1 cellular context compared by ENCODE assay signal in genomic region chr20:23133560-23133998, GRCh38.
TF ChIP-seq lines count a peak whose summit lies in the region.

No MANE protein-coding gene starts in this region.

TF ChIP-seq in K562, 482 proteins besides CTCF, POLR2A, EP300 and RAD21 (continued from another document and continues in another):
- TF ChIP-seq ZFP91 (CRISPR knock-in tag; IDR thresholded peaks at IDR 0.05) (no peak), PREB (CRISPR knock-in tag; IDR thresholded peaks at IDR 0.05) (no peak), DNMT1 (IDR thresholded peaks at IDR 0.05) (no peak), CBFA2T2 (conservative IDR thresholded peaks at IDR 0.05) (peak; percentile 77), MYC (IDR thresholded peaks at IDR 0.05; ENCODE audit: low read depth, low read length) (no peak), MYC (CRISPR knock-in tag; IDR thresholded peaks at IDR 0.05; ENCODE audit: borderline replicate concordance, low read depth) (no peak), HMBOX1 (IDR thresholded peaks at IDR 0.05) (peak; percentile 94), TRIM28 (IDR thresholded peaks at IDR 0.05) (no peak), PTRF (tag; IDR thresholded peaks at IDR 0.05) (no peak), NCOA1 (IDR thresholded peaks at IDR 0.05; ENCODE audit: low read depth) (no peak), PBX2 (CRISPR knock-in tag; IDR thresholded peaks at IDR 0.05; ENCODE audit: low read depth) (no peak), PBX2 (tag; conservative IDR thresholded peaks at IDR 0.05; ENCODE audit: low read depth) (0 out of 2 replicates have a peak, but pooled peaks have one; percentile 26), ZNF133 (CRISPR knock-in tag; IDR thresholded peaks at IDR 0.05) (no peak), TAL1 (IDR thresholded peaks at IDR 0.05) (peak; percentile 70), ELF1 (tag; IDR thresholded peaks at IDR 0.05) (0 out of 2 replicates have a peak, but pooled peaks have one; percentile 3), ZBTB40 (IDR thresholded peaks at IDR 0.05) (no peak), ZBTB40 (CRISPR knock-in tag; IDR thresholded peaks at IDR 0.05) (no peak), E4F1 (CRISPR knock-in tag; IDR thresholded peaks at IDR 0.05; ENCODE audit: borderline replicate concordance) (no peak), HCFC1 (IDR thresholded peaks at IDR 0.05; ENCODE audit: low read depth, low read length) (no peak), GATAD2A (IDR thresholded peaks at IDR 0.05) (peak; percentile 42), EZH2 (IDR thresholded peaks at IDR 0.05; ENCODE audit: borderline replicate concordance, low read depth, low read length) (no peak), NCOA4 (IDR thresholded peaks at IDR 0.05; ENCODE audit: partially characterized antibody) (no peak), NR1H2 (CRISPR knock-in tag; IDR thresholded peaks at IDR 0.05) (no peak), DDX20 (tag; IDR thresholded peaks at IDR 0.05; ENCODE audit: low read depth) (no peak; the same call in 1 of the 2 replicates), MAFF (IDR thresholded peaks at IDR 0.05; ENCODE audit: low read length) (no peak), PHF21A (IDR thresholded peaks at IDR 0.05; ENCODE audit: borderline replicate concordance, low read depth) (no peak), ADNP (tag; IDR thresholded peaks at IDR 0.05) (no peak), ZNF121 (CRISPR knock-in tag; conservative IDR thresholded peaks at IDR 0.05) (no peak), PRPF4 (IDR thresholded peaks at IDR 0.05; ENCODE audit: insufficient read depth, low read depth, low read length, poor library complexity, severe bottlenecking) (no peak), CBFA2T3 (IDR thresholded peaks at IDR 0.05) (peak; percentile 82), ZNF511 (CRISPR knock-in tag; IDR thresholded peaks at IDR 0.05) (no peak), ZNF165 (CRISPR knock-in tag; IDR thresholded peaks at IDR 0.05; ENCODE audit: borderline replicate concordance) (no peak), ESRRB (CRISPR knock-in tag; IDR thresholded peaks at IDR 0.05; ENCODE audit: borderline replicate concordance) (no peak), DPF2 (IDR thresholded peaks at IDR 0.05) (0 out of 2 replicates have a peak, but pooled peaks have one; percentile 3), C11orf30 (IDR thresholded peaks at IDR 0.05; ENCODE audit: low read depth) (no peak), PPARD (CRISPR knock-in tag; IDR thresholded peaks at IDR 0.05) (no peak)
- TF ChIP-seq, protein P1, sequence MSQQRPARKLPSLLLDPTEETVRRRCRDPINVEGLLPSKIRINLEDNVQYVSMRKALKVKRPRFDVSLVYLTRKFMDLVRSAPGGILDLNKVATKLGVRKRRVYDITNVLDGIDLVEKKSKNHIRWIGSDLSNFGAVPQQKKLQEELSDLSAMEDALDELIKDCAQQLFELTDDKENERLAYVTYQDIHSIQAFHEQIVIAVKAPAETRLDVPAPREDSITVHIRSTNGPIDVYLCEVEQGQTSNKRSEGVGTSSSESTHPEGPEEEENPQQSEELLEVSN (IDR thresholded peaks at IDR 0.05; ENCODE audit: borderline replicate concordance in 1 of 2, extremely low read depth in 1 of 2, insufficient read depth in 1 of 2, insufficient read length in 1 of 2, low read depth in 1 of 2, low read length in 1 of 2, poor library complexity in 1 of 2, severe bottlenecking in 1 of 2) = peak in 1 of 2 experiments; percentile 24
- TF ChIP-seq, protein P2, sequence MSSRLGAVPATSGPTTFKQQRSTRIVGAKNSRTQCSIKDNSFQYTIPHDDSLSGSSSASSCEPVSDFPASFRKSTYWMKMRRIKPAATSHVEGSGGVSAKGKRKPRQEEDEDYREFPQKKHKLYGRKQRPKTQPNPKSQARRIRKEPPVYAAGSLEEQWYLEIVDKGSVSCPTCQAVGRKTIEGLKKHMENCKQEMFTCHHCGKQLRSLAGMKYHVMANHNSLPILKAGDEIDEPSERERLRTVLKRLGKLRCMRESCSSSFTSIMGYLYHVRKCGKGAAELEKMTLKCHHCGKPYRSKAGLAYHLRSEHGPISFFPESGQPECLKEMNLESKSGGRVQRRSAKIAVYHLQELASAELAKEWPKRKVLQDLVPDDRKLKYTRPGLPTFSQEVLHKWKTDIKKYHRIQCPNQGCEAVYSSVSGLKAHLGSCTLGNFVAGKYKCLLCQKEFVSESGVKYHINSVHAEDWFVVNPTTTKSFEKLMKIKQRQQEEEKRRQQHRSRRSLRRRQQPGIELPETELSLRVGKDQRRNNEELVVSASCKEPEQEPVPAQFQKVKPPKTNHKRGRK (tag; IDR thresholded peaks at IDR 0.05) = no peak
- TF ChIP-seq, protein P3, sequence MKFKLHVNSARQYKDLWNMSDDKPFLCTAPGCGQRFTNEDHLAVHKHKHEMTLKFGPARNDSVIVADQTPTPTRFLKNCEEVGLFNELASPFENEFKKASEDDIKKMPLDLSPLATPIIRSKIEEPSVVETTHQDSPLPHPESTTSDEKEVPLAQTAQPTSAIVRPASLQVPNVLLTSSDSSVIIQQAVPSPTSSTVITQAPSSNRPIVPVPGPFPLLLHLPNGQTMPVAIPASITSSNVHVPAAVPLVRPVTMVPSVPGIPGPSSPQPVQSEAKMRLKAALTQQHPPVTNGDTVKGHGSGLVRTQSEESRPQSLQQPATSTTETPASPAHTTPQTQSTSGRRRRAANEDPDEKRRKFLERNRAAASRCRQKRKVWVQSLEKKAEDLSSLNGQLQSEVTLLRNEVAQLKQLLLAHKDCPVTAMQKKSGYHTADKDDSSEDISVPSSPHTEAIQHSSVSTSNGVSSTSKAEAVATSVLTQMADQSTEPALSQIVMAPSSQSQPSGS (CRISPR knock-in tag; IDR thresholded peaks at IDR 0.05) = no peak
